Comparison of ENCODE assay signal across 8 cellular contexts in genomic region chr13:110716235-110716505, GRCh38. TPM values are rescaled to one million over a fixed set of nuclear protein-coding genes. Genes with fewer than 3 reads are reported as not detected.
DNase-seq lines count a peak whose midpoint lies in the region; ATAC-seq and TF ChIP-seq lines count a peak whose summit lies in the region.

No MANE protein-coding gene starts in this region.

- dilution Hi-C loops in mammary epithelial cell (cut with HindIII; ENCODE audit: low sequenced_read_pairs): no loop called here

- H2AFZ ChIP-seq in MM.1S (ENCODE audit: low read length) (peak overlapping the region; percentile 72), mammary epithelial cell (ENCODE audit: low read depth, low read length) (peak overlapping the region; percentile 87)

- H3K4me2 ChIP-seq in DOHH2 (ENCODE audit: low read length): peak overlapping the region; percentile 70
- H3K4me2 ChIP-seq in MM.1S (ENCODE audit: low read depth, low read length): peak overlapping the region; percentile 58
- peak overlapping the region; percentile 94 for H3K4me2 ChIP-seq in mammary epithelial cell (ENCODE audit: insufficient read depth, low read depth, low read length)

- 5% methylated on average over 10 of the region's 13 CpGs for WGBS in mammary epithelial cell (ENCODE audit: low coverage, missing lambda C conversion rate)
- 0% methylated on average over 12 to 13 of the region's 13 CpGs for WGBS in thyroid gland, 2 donors

- peaks cover 69% of the 10 kb centered on the region for H3K79me2 ChIP-seq in DOHH2 (ENCODE audit: control insufficient read depth, low read length)
- peaks cover 66% of the 10 kb centered on the region for H3K79me2 ChIP-seq in MM.1S (ENCODE audit: low read length)
- peaks cover 69% of the 10 kb centered on the region for H3K79me2 ChIP-seq in mammary epithelial cell (ENCODE audit: insufficient read depth, low read length)

- H3K27me3 ChIP-seq in DOHH2 (ENCODE audit: control insufficient read depth, low read length) (no peaks in the 10 kb centered on the region), MM.1S (replicated peaks; ENCODE audit: insufficient read depth, low read length) (no peaks in the 10 kb centered on the region), mammary epithelial cell (ENCODE audit: insufficient read depth, low read length) (no peaks in the 10 kb centered on the region), left lung (no peaks in the 10 kb centered on the region), thyroid gland (no peaks in the 10 kb centered on the region)

- H3K36me3 ChIP-seq in DOHH2 (ENCODE audit: control insufficient read depth, low read length) (peaks cover 32% of the 10 kb centered on the region), MM.1S (replicated peaks; ENCODE audit: insufficient read depth, low read length) (0 out of 2 replicates have a peak, but pooled peaks cover 2% of the 10 kb centered on the region), mammary epithelial cell (ENCODE audit: insufficient read depth, low read length) (no peaks in the 10 kb centered on the region), left lung (peaks cover 0 to 18% of the 10 kb centered on the region in 2 donors), thyroid gland (no peaks in the 10 kb centered on the region)

- no peak for TF ChIP-seq POLR2A in thyroid gland (IDR thresholded peaks at IDR 0.05)

- intact Hi-C loops in mammary epithelial cell (cut with micrococcal nuclease) (loop anchor here (10.0 kb wide), 2 partner anchors 121 to 261 kb away; no protein-coding TSS in a partner anchor), left lung (cut with DNase I) (no loop called here), thyroid gland (cut with DNase I) (loop anchor here (10.0 kb wide), 1 partner anchor 199 kb away; the partner anchor contains the start of gene ANKRD10)

- H3F3A ChIP-seq in DOHH2 (ENCODE audit: control insufficient read depth, insufficient read depth) (peaks cover 15% of the 10 kb centered on the region), MM.1S (ENCODE audit: insufficient read depth, low read length) (peaks cover 14% of the 10 kb centered on the region)

- H3K4me1 ChIP-seq in DOHH2 (ENCODE audit: control insufficient read depth, low read length): peaks cover 22% of the 10 kb centered on the region
- H3K4me1 ChIP-seq in MM.1S (ENCODE audit: low read length): peaks cover 8% of the 10 kb centered on the region
- peaks cover 15% of the 10 kb centered on the region for H3K4me1 ChIP-seq in mammary epithelial cell (ENCODE audit: insufficient read depth, low read length)
- peaks cover 21 to 27% of the 10 kb centered on the region in 2 donors for H3K4me1 ChIP-seq in left lung
- peaks cover 16 to 17% of the 10 kb centered on the region in 2 donors for H3K4me1 ChIP-seq in thyroid gland

- DNase-seq in MM.1S (peak; percentile 36), mammary epithelial cell (peak; percentile 16), left lung (peak in 1 of 2 donors; percentile 63), thyroid gland (peak; percentile 68 to 72), mesenteric fat pad (ENCODE audit: low spot score) (no peak)

- TF ChIP-seq CTCF in DOHH2 (IDR thresholded peaks at IDR 0.05; ENCODE audit: low read depth, low read length, poor library complexity, severe bottlenecking) (no peak), MM.1S (IDR thresholded peaks at IDR 0.05; ENCODE audit: low read length) (no peak; the same call in 1 of the 2 replicates), mammary epithelial cell (conservative IDR thresholded peaks at IDR 0.05 in 1 of 2, IDR thresholded peaks at IDR 0.05 in 1 of 2; ENCODE audit: extremely low read depth in 1 of 2, insufficient read depth in 1 of 2, low read depth in 1 of 2, low read length in 2 of 2) (no peak), left lung (IDR thresholded peaks at IDR 0.05) (no peak), thyroid gland (IDR thresholded peaks at IDR 0.05) (no peak)

- H3K9me2 ChIP-seq in DOHH2 (replicated peaks; ENCODE audit: control insufficient read depth, low read length): no peaks in the 10 kb centered on the region
- H3K9me2 ChIP-seq in MM.1S (replicated peaks; ENCODE audit: insufficient read depth, low read length): no peaks in the 10 kb centered on the region

- peaks cover 34% of the 10 kb centered on the region for H4K20me1 ChIP-seq in DOHH2 (ENCODE audit: control insufficient read depth, insufficient read depth, low read depth, low read length)
- H4K20me1 ChIP-seq in MM.1S (ENCODE audit: insufficient read depth, low read length): peaks cover 2% of the 10 kb centered on the region; the same call in 1 of the 2 replicates
- H4K20me1 ChIP-seq in mammary epithelial cell (ENCODE audit: insufficient read depth, low read length): no peaks in the 10 kb centered on the region

- H3K27ac ChIP-seq in DOHH2 (ENCODE audit: low read depth, low read length) (peak overlapping the region; percentile 30), MM.1S (ENCODE audit: low read length) (peak overlapping the region; percentile 56; the same call in 1 of the 2 replicates), mammary epithelial cell (ENCODE audit: insufficient read depth, low read depth, low read length) (peak overlapping the region; percentile 75), left lung (peak overlapping the region; percentile 92 to 98), thyroid gland (peak overlapping the region; percentile 71 to 94 (median 86))

- H3K9me3 ChIP-seq in DOHH2 (ENCODE audit: control insufficient read depth, insufficient read depth, low read length): no peaks in the 10 kb centered on the region
- H3K9me3 ChIP-seq in MM.1S (replicated peaks; ENCODE audit: insufficient read depth, low read length): no peaks in the 10 kb centered on the region
- H3K9me3 ChIP-seq in mammary epithelial cell (replicated peaks; ENCODE audit: insufficient read depth, low read length): no peaks in the 10 kb centered on the region
- no peaks in the 10 kb centered on the region for H3K9me3 ChIP-seq in left lung
- no peaks in the 10 kb centered on the region for H3K9me3 ChIP-seq in thyroid gland

- H3K9ac ChIP-seq in MM.1S (ENCODE audit: low read length): peak overlapping the region; percentile 85
- H3K9ac ChIP-seq in mammary epithelial cell (ENCODE audit: insufficient read depth, low read length): peak overlapping the region; percentile 88

- H3K4me3 ChIP-seq in DOHH2 (ENCODE audit: low read length): peak overlapping the region; percentile 83
- H3K4me3 ChIP-seq in MM.1S (ENCODE audit: low read length): peak overlapping the region; percentile 91
- peak overlapping the region; percentile 69 to 83 (median 72) for H3K4me3 ChIP-seq in mammary epithelial cell (replicated peaks in 1 of 3; ENCODE audit: insufficient read depth in 1 of 3, low read depth in 2 of 3, low read length in 3 of 3)
- peak overlapping the region; percentile 79 to 92 for H3K4me3 ChIP-seq in left lung
- peak overlapping the region; percentile 59 to 81 (median 79) for H3K4me3 ChIP-seq in thyroid gland (replicated peaks in 1 of 3)

- no peak for ATAC-seq in left lung
- ATAC-seq in GM18519 (IDR thresholded peaks at IDR 0.05; ENCODE audit: low FRiP score, unreplicated experiment): no peak
- ATAC-seq in HG03432 (IDR thresholded peaks at IDR 0.05; ENCODE audit: unreplicated experiment): no peak

- CTCF ChIA-PET in mammary epithelial cell (lab: Charles Lee; ENCODE audit: low non-redundant PET): no interaction called here

- in situ Hi-C loops in mammary epithelial cell (cut with MboI; ENCODE audit: low sequenced_read_pairs in 2 of 2): no loop called here

- no TSS peak for BruUV-seq in mammary epithelial cell (replicated peaks; lab: Mats Ljungman, UMichigan)

RNA-seq across cellular contexts. Expression of gene ING1, which starts 2.7 kb away (rescaled TPM):
- total RNA-seq in mammary epithelial cell (1 to 10 TPM; 5.3 to 8.6 TPM), left lung (10 to 100 TPM in 1 of 2 donors, 1 to 10 TPM in 1; 9.3 to 10.9 TPM), thyroid gland (10 to 100 TPM in 3 of 4 donors, 1 to 10 TPM in 1; 8.2 to 17.9 (median 15.6) TPM), mesenteric fat pad (13.4 TPM)
- polyA plus RNA-seq in mammary epithelial cell: 13.8 TPM
- 7.2 TPM for polyA minus RNA-seq in mammary epithelial cell

RNA-seq across cellular contexts. Expression of gene CARS2, which starts 10.3 kb away (rescaled TPM):
- total RNA-seq in mammary epithelial cell (100 to 1,000 TPM in 1 of 2 donors, 10 to 100 TPM in 1; 68.1 to 138 TPM), left lung (10 to 100 TPM; 61.9 to 79.8 TPM), thyroid gland (10 to 100 TPM; 49.0 to 78.1 (median 68.4) TPM), mesenteric fat pad (57.1 TPM)
- 124 TPM for polyA plus RNA-seq in mammary epithelial cell
- 84.8 TPM for polyA minus RNA-seq in mammary epithelial cell

Comparison
In these comparisons a context has a peak if more than half of its experiments do, and no peak if none do; other contexts are left out.
1. H3K27ac ChIP-seq: peak in every context shown above with its lines; median percentile 95 in left lung; 86 in thyroid gland; 75 in mammary epithelial cell; 56 in MM.1S; 30 in DOHH2.
2. intact Hi-C loops: an anchor here in mammary epithelial cell (10.0 kb wide) and thyroid gland (10.0 kb wide); none called in left lung.